ENCODE assay signal across 7 cellular contexts in the genomic region with DNA sequence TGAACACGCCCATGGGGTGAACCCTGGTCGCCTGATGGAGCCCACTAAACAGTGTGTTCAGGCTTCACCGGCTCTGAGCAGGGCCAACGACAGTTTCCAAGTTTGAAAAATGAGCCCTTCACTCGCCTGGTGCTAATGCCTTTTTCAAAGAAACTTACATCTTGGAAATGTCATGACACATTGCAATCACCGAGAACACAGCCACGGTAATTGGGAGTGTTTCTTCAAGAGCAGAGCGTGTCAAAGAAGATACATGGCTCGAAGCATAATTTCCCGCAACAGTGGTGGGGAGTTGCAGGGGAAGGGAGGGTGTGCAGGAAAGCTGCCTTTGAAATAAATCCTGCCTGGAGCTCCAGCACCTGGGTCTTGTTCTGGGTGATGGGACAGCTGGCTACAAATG.
"Had no signal": no experiment of that assay in that cellular context is flagged by ENCODE, and none has a peak within 500 bp of the region (broad histone marks: within the 10 kb centered on the region; RNA-seq: fewer than 3 reads in every experiment).

No MANE protein-coding gene starts in this region.

- H3K4me2 ChIP-seq: GM23338 had no signal

- H3K9me3 ChIP-seq: HAP-1 had no signal

- ATAC-seq: GM23338, HCT116 had no signal

- H2AFZ ChIP-seq: GM23338 had no signal

- H3K4me3 ChIP-seq: GM23338, HAP-1 had no signal

- H3K4me3 Mint-ChIP-seq: GM23338, HFFc6 had no signal

- H3K36me3 ChIP-seq: HAP-1 had no signal

- H3K27ac Mint-ChIP-seq: GM23338, HFFc6 had no signal

- DNase-seq: H7, HFFc6, IMR-90 had no signal

- H3K4me1 Mint-ChIP-seq: GM23338 had no signal

- FAIRE-seq: HTR-8/SVneo had no signal
